ENCODE assay signal across 29 cellular contexts in the genomic region with DNA sequence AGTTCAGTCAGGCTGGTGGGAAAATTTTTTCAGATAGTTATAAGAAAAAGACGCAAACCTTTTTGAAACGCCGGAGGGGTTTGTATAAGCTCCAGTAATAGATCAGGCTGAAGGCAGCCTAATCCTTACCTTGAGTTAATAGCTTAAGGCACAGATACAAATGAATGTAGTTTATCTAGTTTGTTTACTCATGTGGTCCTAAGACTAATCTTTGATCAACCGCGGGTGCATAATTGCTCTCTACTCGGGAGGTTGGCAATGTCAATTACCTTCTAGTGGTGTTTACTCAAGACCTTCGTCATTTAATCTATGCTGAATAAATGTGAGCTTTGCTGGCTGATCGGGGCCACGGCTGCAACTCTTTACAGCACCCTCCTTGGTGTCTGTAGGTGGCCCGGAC. TPM values are rescaled to one million over a fixed set of nuclear protein-coding genes. Genes with fewer than 3 reads are reported as not detected.
"Had no signal": no experiment of that assay in that cellular context is flagged by ENCODE, and none has a peak within 500 bp of the region (broad histone marks: within the 10 kb centered on the region; RNA-seq: fewer than 3 reads in every experiment).

No MANE protein-coding gene starts in this region.

- H3K27ac Mint-ChIP-seq: endodermal cell; naive thymus-derived CD4-positive, alpha-beta T cell; nephron progenitor cell; stimulated activated effector memory CD8-positive, alpha-beta T cell treated with anti-CD3 and anti-CD28 coated beads, Interleukin-12 subunit alpha, Interleukin-12 subunit beta, amount 100 ng/mL, for 72 hours had no signal

- H3K9me3 Mint-ChIP-seq: stimulated activated effector memory CD8-positive, alpha-beta T cell treated with anti-CD3 and anti-CD28 coated beads, Interleukin-12 subunit alpha, Interleukin-12 subunit beta, amount 100 ng/mL, for 72 hours had no signal

- FAIRE-seq: endothelial cell of umbilical vein, islet of Langerhans had no signal

- H3K27me3 ChIP-seq: gastrocnemius medialis, neutrophil, right lobe of liver, thyroid gland, upper lobe of left lung, uterus had no signal

- H3K36me3 ChIP-seq: gastrocnemius medialis, heart right ventricle, neutrophil, right lobe of liver, suprapubic skin, thyroid gland, upper lobe of left lung, uterus had no signal

- H3K36me3 Mint-ChIP-seq: naive thymus-derived CD4-positive, alpha-beta T cell; stimulated activated effector memory CD8-positive, alpha-beta T cell treated with anti-CD3 and anti-CD28 coated beads, Interleukin-12 subunit alpha, Interleukin-12 subunit beta, amount 100 ng/mL, for 72 hours had no signal

- H3K4me3 Mint-ChIP-seq: endodermal cell; naive thymus-derived CD4-positive, alpha-beta T cell; nephron progenitor cell; stimulated activated effector memory CD8-positive, alpha-beta T cell treated with anti-CD3 and anti-CD28 coated beads, Interleukin-12 subunit alpha, Interleukin-12 subunit beta, amount 100 ng/mL, for 72 hours had no signal

- DNase-seq: effector CD4-positive, alpha-beta T cell; endodermal cell; gastrocnemius medialis; heart right ventricle; hypothalamus; kidney glomerular epithelial cell; naive thymus-derived CD4-positive, alpha-beta T cell; nephron progenitor cell; psoas muscle; retina; right lobe of liver; stimulated activated CD4-positive, alpha-beta T cell treated with anti-CD3 and anti-CD28 coated beads, Interleukin-4, amount 100 ng/mL, for 1 hour; stimulated activated CD8-positive, alpha-beta memory T cell treated with anti-CD3 and anti-CD28 coated beads, Interleukin-4, amount 100 ng/mL, for 48 hours; stimulated activated naive CD8-positive, alpha-beta T cell treated with anti-CD3 and anti-CD28 coated beads, Interleukin-15, Interleukin-2, amounts not matched to agents 100 U/mL and 50 U/mL, for 24 hours; thyroid gland; upper lobe of left lung; uterus had no signal

- ATAC-seq: gastrocnemius medialis; heart right ventricle; naive thymus-derived CD4-positive, alpha-beta T cell; psoas muscle; right lobe of liver; stimulated activated effector memory CD8-positive, alpha-beta T cell treated with anti-CD3 and anti-CD28 coated beads, Interleukin-12 subunit alpha, Interleukin-12 subunit beta, amount 100 ng/mL, for 72 hours; stimulated activated naive CD8-positive, alpha-beta T cell treated with anti-CD3 and anti-CD28 coated beads, Interleukin-15, Interleukin-2, amounts not matched to agents 100 U/mL and 50 U/mL, for 24 hours had no signal

- H3K4me1 Mint-ChIP-seq: endodermal cell; naive thymus-derived CD4-positive, alpha-beta T cell; nephron progenitor cell; stimulated activated effector memory CD8-positive, alpha-beta T cell treated with anti-CD3 and anti-CD28 coated beads, Interleukin-12 subunit alpha, Interleukin-12 subunit beta, amount 100 ng/mL, for 72 hours had no signal

- H3K4me3 ChIP-seq: gastrocnemius medialis, heart right ventricle, psoas muscle, right lobe of liver, suprapubic skin, thyroid gland, upper lobe of left lung, uterus had no signal

RNA-seq across cellular contexts. Expression of gene INSL4, which starts 0.7 kb away (rescaled TPM):
- total RNA-seq: dermis microvascular lymphatic vessel endothelial cell; endodermal cell; endothelial cell of umbilical vein; fibroblast of lung; heart right ventricle; liver; lung microvascular endothelial cell; mesenteric fat pad; mononuclear cell; naive thymus-derived CD4-positive, alpha-beta T cell; osteoblast; psoas muscle; right lobe of liver; suprapubic skin; thyroid gland; upper lobe of left lung; uterus had no signal

RNA-seq across cellular contexts. Expression of gene INSL6, which starts 45.1 kb away (rescaled TPM):
- total RNA-seq: dermis microvascular lymphatic vessel endothelial cell; endodermal cell; endothelial cell of umbilical vein; fibroblast of lung; gastrocnemius medialis; heart right ventricle; liver; lung microvascular endothelial cell; mesenteric fat pad; mononuclear cell; naive thymus-derived CD4-positive, alpha-beta T cell; osteoblast; psoas muscle; right lobe of liver; suprapubic skin; thyroid gland; upper lobe of left lung had no signal
